In the genomic region with DNA sequence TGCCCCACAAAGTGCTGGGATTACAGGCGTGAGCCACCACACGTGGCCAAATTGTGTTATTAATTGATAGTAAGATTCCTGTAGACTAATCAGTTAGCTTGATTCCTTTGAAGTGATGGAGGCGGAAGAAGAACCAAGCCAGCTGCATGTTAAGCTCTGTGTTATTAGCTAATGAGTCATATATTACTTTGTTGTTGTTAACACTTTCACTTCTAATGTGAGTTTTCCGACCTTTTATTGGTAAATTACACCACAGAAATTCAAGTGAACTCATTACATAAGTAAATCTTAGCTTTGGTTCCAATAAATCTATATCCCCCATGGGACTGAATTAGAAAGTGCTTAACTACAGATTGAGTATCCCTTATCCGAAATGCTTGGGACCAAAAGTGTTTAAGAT, we compare ENCODE assay signal across 30 cellular contexts.
DNase-seq lines count a peak whose midpoint lies in the region; ATAC-seq and TF ChIP-seq lines count a peak whose summit lies in the region.
"Had no signal": no experiment of that assay in that cellular context is flagged by ENCODE, and none has a peak within 500 bp of the region (broad histone marks: within the 10 kb centered on the region; RNA-seq: fewer than 3 reads in every experiment).

No MANE protein-coding gene starts in this region.

- peaks cover 28% of the 10 kb centered on the region for H3K4me1 ChIP-seq in OCI-LY3 (ENCODE audit: low read length)
- H3K4me1 ChIP-seq: lower lobe of right lung, transverse colon had no signal

- no peak overlapping the region for H3K9ac ChIP-seq in OCI-LY3 (ENCODE audit: low read length)

- peak overlapping the region; percentile 52 for H3K4me2 ChIP-seq in OCI-LY3 (ENCODE audit: low read length)
- H3K4me2 ChIP-seq: smooth muscle cell had no signal

- peak overlapping the region; percentile 35; the same call in 1 of the 2 replicates for H3K4me3 ChIP-seq in OCI-LY3 (ENCODE audit: low read length)
- H3K4me3 ChIP-seq: heart left ventricle, lower lobe of right lung, mucosa of descending colon, smooth muscle cell, transverse colon had no signal

- TF ChIP-seq CTCF in GM10248 (IDR thresholded peaks at IDR 0.05; ENCODE audit: control extremely low read depth, extremely low read depth, low read depth, missing control alignments) (no peak), OCI-LY3 (IDR thresholded peaks at IDR 0.05; ENCODE audit: low read depth, low read length) (no peak)

- CTCF ChIA-PET in GM10248 (lab: Yijun Ruan, JAX) = interaction anchor here (0.6 to 1.4 kb wide), 7 partner anchors 11 to 139 kb away, joined by 3 to 4 read pairs (median 3); no protein-coding TSS in a partner anchor

- H3K27me3 ChIP-seq in OCI-LY3 (ENCODE audit: low read depth, low read length) = no peaks in the 10 kb centered on the region
- H3K27me3 ChIP-seq: brain microvascular endothelial cell, transverse colon had no signal

- ATAC-seq in GM21529 (IDR thresholded peaks at IDR 0.05; ENCODE audit: unreplicated experiment) (peak; percentile 65), HG03378 (IDR thresholded peaks at IDR 0.05; ENCODE audit: unreplicated experiment) (no peak)
- no peak for ATAC-seq in stimulated activated naive CD8-positive, alpha-beta T cell treated with anti-CD3 and anti-CD28 coated beads, Interleukin-15, Interleukin-2, amounts not matched to agents 100 U/mL and 50 U/mL, for 24 hours
- ATAC-seq: heart left ventricle; mucosa of descending colon; natural killer cell treated with Interleukin-12 subunit alpha and Interleukin-12 subunit beta and Interleukin-15 and Interleukin-18, amount 100 ng/mL, for 72 hours; Panc1 had no signal

- no peak overlapping the region for H2AFZ ChIP-seq in OCI-LY3 (ENCODE audit: low read depth, low read length)

- H3K27ac ChIP-seq in OCI-LY3 (ENCODE audit: low read length) = no peak overlapping the region
- H3K27ac ChIP-seq: brain microvascular endothelial cell, lower lobe of right lung, transverse colon, VCaP had no signal

- H3K79me2 ChIP-seq in OCI-LY3 (ENCODE audit: low read length) = no peaks in the 10 kb centered on the region

- POLR2A ChIA-PET in GM10248 (lab: Yijun Ruan, JAX) = no interaction called here

- H4K20me1 ChIP-seq in OCI-LY3 (ENCODE audit: insufficient read depth, low read length) = no peaks in the 10 kb centered on the region

- peak; percentile 46 for DNase-seq in GM10248 (ENCODE audit: extremely low spot score)
- DNase-seq in kidney tubule cell (ENCODE audit: low spot score) = peak; percentile 27
- no peak for DNase-seq in stimulated activated naive CD8-positive, alpha-beta T cell treated with anti-CD3 and anti-CD28 coated beads, Interleukin-15, Interleukin-2, amounts not matched to agents 100 U/mL and 50 U/mL, for 24 hours
- no peak for DNase-seq in HUDEP-2 (lab: John Stamatoyannopoulos, UW; ENCODE audit: unreplicated experiment in 76 of 76)
- DNase-seq in COLO668 (lab: John Stamatoyannopoulos, UW; ENCODE audit: unreplicated experiment) = no peak
- DNase-seq: activated CD4-positive, alpha-beta T cell treated with anti-CD3 and anti-CD28 coated beads, Interleukin-2, amount 50 U/mL, for 1 hour; activated naive CD4-positive, alpha-beta T cell treated with anti-CD3 and anti-CD28 coated beads, Interleukin-2, amount 10 ng/mL, durations not matched to agents 7 days and 5 days; brain microvascular endothelial cell; CD8-positive, alpha-beta memory T cell; effector CD4-positive, alpha-beta T cell; erythroblast; heart left ventricle; lower lobe of right lung; mucosa of descending colon; NCI-H1092 treated with DMSO at 0.1 percent for 48 hours; NCI-H1930; NCI-H526; NK-92 treated with Interleukin-12 subunit alpha and Interleukin-12 subunit beta, amount 100 ng/mL, for 24 hours; retina; SHP77 treated with DMSO at 0.1 percent for 48 hours; stimulated activated CD4-positive, alpha-beta T cell treated with anti-CD3 and anti-CD28 coated beads, Interleukin-2, amount 100 ng/mL, for 24 hours; T-helper 9 cell; transverse colon had no signal

- no peaks in the 10 kb centered on the region for H3K36me3 ChIP-seq in OCI-LY3 (replicated peaks; ENCODE audit: low read depth, low read length)
- H3K36me3 ChIP-seq: brain microvascular endothelial cell, heart left ventricle, transverse colon had no signal

- H3K9me3 ChIP-seq in OCI-LY3 (ENCODE audit: insufficient read depth, low read length) = no peaks in the 10 kb centered on the region
- H3K9me3 ChIP-seq: lower lobe of right lung, mucosa of descending colon, transverse colon had no signal

Comparison
In these comparisons a context has a peak if more than half of its experiments do, and no peak if none do; other contexts are left out.
1. DNase-seq: peak in GM10248 (single experiment) and kidney tubule cell (single experiment); none in stimulated activated naive CD8-positive, alpha-beta T cell treated with anti-CD3 and anti-CD28 coated beads, Interleukin-15, Interleukin-2, amounts not matched to agents 100 U/mL and 50 U/mL, for 24 hours (single experiment), HUDEP-2 (0 of 76) and COLO668 (single experiment).